Comparison of ENCODE assay signal across 24 cellular contexts in genomic region chr16:67264866-67265265, GRCh38. TPM values are rescaled to one million over a fixed set of nuclear protein-coding genes. Genes with fewer than 3 reads are reported as not detected.
"Had no signal": no experiment of that assay in that cellular context is flagged by ENCODE, and none has a peak within 500 bp of the region (broad histone marks: within the 10 kb centered on the region; RNA-seq: fewer than 3 reads in every experiment).

No MANE protein-coding gene starts in this region.

- H3K27ac Mint-ChIP-seq: natural killer cell; progenitor cell of endocrine pancreas; stimulated activated naive CD8-positive, alpha-beta T cell treated with anti-CD3 and anti-CD28 coated beads, Interleukin-15, Interleukin-2, amounts not matched to agents 100 ng/mL and 50 ng/mL, for 24 hours had no signal

- H3K4me1 Mint-ChIP-seq: central memory CD8-positive, alpha-beta T cell; natural killer cell; stimulated activated naive B cell treated with anti-CD40 and anti-IgM and Interleukin-4, amounts not matched to agents 10 μg/mL and 1 μg/mL and 100 μg/mL, for 72 hours had no signal

- ATAC-seq: foreskin keratinocyte; heart right ventricle; natural killer cell; pancreas; sciatic nerve; stimulated activated naive B cell treated with anti-CD40 and anti-IgM and Interleukin-4, amounts not matched to agents 10 μg/mL and 1 μg/mL and 100 μg/mL, for 72 hours had no signal

- H3K4me3 Mint-ChIP-seq: central memory CD8-positive, alpha-beta T cell; natural killer cell; stimulated activated naive B cell treated with anti-CD40 and anti-IgM and Interleukin-4, amounts not matched to agents 10 μg/mL and 1 μg/mL and 100 μg/mL, for 72 hours; stimulated activated naive CD8-positive, alpha-beta T cell treated with anti-CD3 and anti-CD28 coated beads, Interleukin-15, Interleukin-2, amounts not matched to agents 100 ng/mL and 50 ng/mL, for 24 hours had no signal

- H3K36me3 Mint-ChIP-seq: natural killer cell; stimulated activated naive B cell treated with anti-CD40 and anti-IgM and Interleukin-4, amounts not matched to agents 10 μg/mL and 1 μg/mL and 100 μg/mL, for 72 hours had no signal

- H3K27ac ChIP-seq: coronary artery, esophagus muscularis mucosa, foreskin keratinocyte, heart right ventricle, neutrophil, pancreas, thoracic aorta, tibial nerve, upper lobe of left lung, uterus had no signal

- H3K9me3 ChIP-seq: esophagus muscularis mucosa, heart right ventricle, neutrophil, pancreas, thoracic aorta, tibial nerve, upper lobe of left lung, uterus had no signal

- H3K4me1 ChIP-seq: foreskin keratinocyte, pancreas, uterus had no signal

- FAIRE-seq: endothelial cell of umbilical vein, pancreas had no signal

- H3K36me3 ChIP-seq: esophagus muscularis mucosa, heart right ventricle, neutrophil, pancreas, thoracic aorta, tibial nerve, upper lobe of left lung, uterus had no signal

- H3K9me3 Mint-ChIP-seq: central memory CD8-positive, alpha-beta T cell; natural killer cell; stimulated activated naive B cell treated with anti-CD40 and anti-IgM and Interleukin-4, amounts not matched to agents 10 μg/mL and 1 μg/mL and 100 μg/mL, for 72 hours; stimulated activated naive CD8-positive, alpha-beta T cell treated with anti-CD3 and anti-CD28 coated beads, Interleukin-15, Interleukin-2, amounts not matched to agents 100 ng/mL and 50 ng/mL, for 24 hours had no signal

- H3K27me3 ChIP-seq: pancreas, tibial nerve, upper lobe of left lung, uterus had no signal

- DNase-seq: dermis blood vessel endothelial cell; effector memory CD4-positive, alpha-beta T cell; foreskin keratinocyte; glutamatergic neuron; heart right ventricle; hippocampal formation; islet precursor cell; natural killer cell; stimulated activated CD4-positive, alpha-beta T cell treated with anti-CD3 and anti-CD28 coated beads, Interleukin-4, amount 100 ng/mL, for 4 hours; stimulated activated naive B cell treated with anti-CD40 and anti-IgM and Interleukin-4, amounts not matched to agents 10 μg/mL and 1 μg/mL and 100 μg/mL, for 72 hours; upper lobe of left lung; uterus had no signal

- H3K4me3 ChIP-seq: coronary artery, esophagus muscularis mucosa, heart right ventricle, pancreas, thoracic aorta, tibial nerve, upper lobe of left lung, uterus had no signal

RNA-seq across cellular contexts. Expression of gene SLC9A5, which starts 16.1 kb away (rescaled TPM):
- total RNA-seq: skeletal muscle tissue had no signal
